ENCODE assay signal across 8 cellular contexts in the genomic region with DNA sequence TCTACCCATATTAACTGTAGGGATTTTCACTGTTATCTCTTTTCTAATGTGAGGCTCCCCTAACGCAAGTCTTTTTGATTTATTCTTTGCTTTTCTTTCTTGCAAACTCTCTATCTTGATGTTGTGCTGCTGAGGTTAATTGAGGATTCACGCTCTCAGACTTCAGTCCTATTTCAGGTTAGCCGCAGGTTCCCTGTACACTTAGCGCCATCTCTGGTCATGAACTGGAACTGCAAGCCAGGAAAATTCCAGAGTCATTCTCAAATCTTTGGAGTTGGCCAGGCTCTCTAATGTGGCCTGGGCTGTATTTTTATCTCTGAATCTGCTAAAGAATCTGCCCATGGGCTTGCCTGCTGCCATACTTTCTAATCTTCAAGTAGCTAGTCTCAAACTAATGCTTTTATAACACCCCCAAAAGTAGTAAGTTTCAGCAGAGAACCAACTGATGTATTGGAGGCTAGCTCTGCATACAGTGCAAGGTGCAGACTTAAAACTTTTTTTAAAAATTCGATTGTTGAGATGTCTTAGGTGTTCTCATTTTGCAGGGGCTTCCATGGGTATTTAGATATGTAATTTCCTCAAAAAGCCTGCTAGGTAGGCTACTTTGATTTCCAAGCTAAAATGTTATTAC.
DNase-seq lines count a peak whose midpoint lies in the region; ATAC-seq and TF ChIP-seq lines count a peak whose summit lies in the region.

No MANE protein-coding gene starts in this region.

- no peaks in the 10 kb centered on the region for H3K27me3 ChIP-seq in upper lobe of right lung

- no peaks in the 10 kb centered on the region for H3K36me3 Mint-ChIP-seq in stimulated activated memory B cell treated with anti-CD40 and anti-IgM and Interleukin-4, amounts not matched to agents 10 μg/mL and 1 μg/mL and 100 μg/mL, for 72 hours

- no peak overlapping the region for H3K27ac Mint-ChIP-seq in stimulated activated memory B cell treated with anti-CD40 and anti-IgM and Interleukin-4, amounts not matched to agents 10 μg/mL and 1 μg/mL and 100 μg/mL, for 72 hours

- H3K27ac ChIP-seq in VCaP (no peak overlapping the region), upper lobe of right lung (no peak overlapping the region)

- H3K4me3 Mint-ChIP-seq in stimulated activated memory B cell treated with anti-CD40 and anti-IgM and Interleukin-4, amounts not matched to agents 10 μg/mL and 1 μg/mL and 100 μg/mL, for 72 hours, result no peak overlapping the region

- intact Hi-C loops in upper lobe of right lung (cut with DNase I), result no loop called here

- H3K4me3 ChIP-seq in GM12875 (ENCODE audit: low read depth, low read length) (no peak overlapping the region), upper lobe of right lung (no peak overlapping the region)

- no peaks in the 10 kb centered on the region for H3K4me1 Mint-ChIP-seq in stimulated activated memory B cell treated with anti-CD40 and anti-IgM and Interleukin-4, amounts not matched to agents 10 μg/mL and 1 μg/mL and 100 μg/mL, for 72 hours

- ATAC-seq in HG03442 (IDR thresholded peaks at IDR 0.05; ENCODE audit: unreplicated experiment) (peak; percentile 66), upper lobe of right lung (peak; percentile 78), HG03196 (IDR thresholded peaks at IDR 0.05; ENCODE audit: unreplicated experiment) (no peak)
- no peak for ATAC-seq in stimulated activated memory B cell treated with anti-CD40 and anti-IgM and Interleukin-4, amounts not matched to agents 10 μg/mL and 1 μg/mL and 100 μg/mL, for 72 hours

- DNase-seq in AML-193 (lab: John Stamatoyannopoulos, UW), result peak; percentile 35 to 51
- peak; percentile 45 for DNase-seq in iPS-NIHi11 (ENCODE audit: low spot score)
- DNase-seq in upper lobe of right lung, result no peak

- H3K9me3 ChIP-seq in upper lobe of right lung, result no peaks in the 10 kb centered on the region

- H3K27me3 Mint-ChIP-seq in stimulated activated memory B cell treated with anti-CD40 and anti-IgM and Interleukin-4, amounts not matched to agents 10 μg/mL and 1 μg/mL and 100 μg/mL, for 72 hours, result no peaks in the 10 kb centered on the region

- peak; percentile 86 for TF ChIP-seq CTCF in GM12875 (IDR thresholded peaks at IDR 0.05; ENCODE audit: borderline replicate concordance, insufficient read depth, low read depth, low read length)
- peak; percentile 92 for TF ChIP-seq CTCF in VCaP (conservative IDR thresholded peaks at IDR 0.05)
- TF ChIP-seq CTCF in upper lobe of right lung (IDR thresholded peaks at IDR 0.05), result peak; percentile 89

- no peaks in the 10 kb centered on the region for H3K9me3 Mint-ChIP-seq in stimulated activated memory B cell treated with anti-CD40 and anti-IgM and Interleukin-4, amounts not matched to agents 10 μg/mL and 1 μg/mL and 100 μg/mL, for 72 hours

- H3K36me3 ChIP-seq in upper lobe of right lung, result no peaks in the 10 kb centered on the region

- no peaks in the 10 kb centered on the region for H3K4me1 ChIP-seq in upper lobe of right lung

Comparison
In these comparisons a context has a peak if more than half of its experiments do, and no peak if none do; other contexts are left out.
1. ATAC-seq: peak in HG03442 (single experiment) and upper lobe of right lung (single experiment); none in HG03196 (single experiment) and stimulated activated memory B cell treated with anti-CD40 and anti-IgM and Interleukin-4, amounts not matched to agents 10 μg/mL and 1 μg/mL and 100 μg/mL, for 72 hours (single experiment).
2. Peak in every context shown above with its lines, with median percentiles within 50 percentile points of each other: CTCF ChIP-seq.